In genomic region chr15:69480932-69481331, GRCh38 we compare ENCODE assay signal across 16 cellular contexts.
"Had no signal": no experiment of that assay in that cellular context is flagged by ENCODE, and none has a peak within 500 bp of the region (broad histone marks: within the 10 kb centered on the region; RNA-seq: fewer than 3 reads in every experiment).

No MANE protein-coding gene starts in this region.

- H3K4me1 ChIP-seq: body of pancreas, heart left ventricle, sigmoid colon had no signal

- H3K36me3 ChIP-seq: gastrocnemius medialis, heart left ventricle, lower lobe of right lung, prostate gland, sigmoid colon, spleen, stomach had no signal

- H3K27me3 ChIP-seq: body of pancreas, gastrocnemius medialis, heart left ventricle, sigmoid colon, stomach, testis had no signal

- ATAC-seq: body of pancreas, gastrocnemius medialis, heart left ventricle, left colon, lower lobe of right lung had no signal

- H3K4me3 ChIP-seq: body of pancreas, gastrocnemius medialis, heart left ventricle, lower lobe of right lung, prostate gland, sigmoid colon, spleen, stomach, testis had no signal

- H3K27ac ChIP-seq: body of pancreas, gastrocnemius medialis, heart left ventricle, lower lobe of right lung, prostate gland, sigmoid colon, spleen, testis had no signal

- DNase-seq: activated CD4-positive, alpha-beta T cell treated with anti-CD3 and anti-CD28 coated beads, Interleukin-2, amount 50 U/mL, for 1 hour; activated T-cell treated with anti-CD3 and anti-CD28 coated beads, Interleukin-2, amount 50 U/mL, for 1 hour; amniotic stem cell; body of pancreas; cerebellar nuclear complex; effector memory CD4-positive, alpha-beta T cell; gastrocnemius medialis; heart left ventricle; left colon; lower lobe of right lung; sigmoid colon; spleen; stomach; T-helper 2 cell; testis had no signal

- H3K9me3 ChIP-seq: body of pancreas, gastrocnemius medialis, lower lobe of right lung, prostate gland, sigmoid colon, testis had no signal
